24 cellular contexts compared by ENCODE assay signal in the genomic region with DNA sequence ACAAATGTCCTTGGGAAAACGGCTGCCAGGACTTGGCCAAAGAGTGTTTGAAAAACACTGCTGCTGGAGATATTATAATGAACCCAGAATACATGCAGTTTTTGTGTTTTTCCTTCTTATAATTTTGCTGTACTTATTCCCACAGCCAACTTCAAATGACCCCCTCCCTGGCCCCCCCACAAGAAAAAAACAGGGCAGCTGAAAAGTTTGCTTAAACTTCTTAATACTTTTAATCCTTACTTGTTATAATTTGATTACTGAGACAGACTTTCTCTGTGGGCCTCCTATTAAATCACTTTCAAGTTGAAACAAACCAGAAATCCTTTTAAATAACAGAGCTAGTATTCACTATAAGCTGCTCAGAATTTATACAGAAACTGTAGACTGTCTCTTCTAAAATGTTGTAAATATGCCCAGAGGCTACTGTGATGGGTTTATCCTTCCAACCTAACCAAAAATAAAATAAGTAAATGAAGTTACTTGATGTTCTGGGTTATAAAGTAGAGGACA.
"Had no signal": no experiment of that assay in that cellular context is flagged by ENCODE, and none has a peak within 500 bp of the region (broad histone marks: within the 10 kb centered on the region; RNA-seq: fewer than 3 reads in every experiment).

No MANE protein-coding gene starts in this region.

- ATAC-seq: activated CD8-positive, alpha-beta T cell treated with anti-CD3 and anti-CD28 coated beads for 36 hours; activated T-cell treated with anti-CD3 and anti-CD28 coated beads, Interleukin-2, amount 50 U/mL, for 72 hours; Panc1 had no signal

- DNase-seq: activated CD4-positive, alpha-beta T cell treated with anti-CD3 and anti-CD28 coated beads, Interleukin-2, amount 10 ng/mL, durations not matched to agents 7 days and 5 days; activated CD4-positive, CD25-positive, alpha-beta regulatory T cell; activated CD8-positive, alpha-beta memory T cell treated with anti-CD3 and anti-CD28 coated beads, Interleukin-2, amount 50 U/mL, for 4 hours; activated CD8-positive, alpha-beta T cell treated with anti-CD3 and anti-CD28 coated beads for 36 hours; activated gamma-delta T cell treated with Interleukin-2 at 50 U/mL for 16 hours; activated naive CD4-positive, alpha-beta T cell treated with anti-CD3 and anti-CD28 coated beads, Interleukin-2, amount 10 ng/mL, durations not matched to agents 7 days and 5 days; activated naive CD8-positive, alpha-beta T cell treated with anti-CD3 and anti-CD28 coated beads for 36 hours; activated T-cell treated with anti-CD3 and anti-CD28 coated beads, Interleukin-2, amount 50 U/mL, for 72 hours; brain microvascular endothelial cell; NCI-H1092; NCI-H1417; NCI-H1930; NCI-H2171; NCI-H2227 treated with DMSO at 0.1 percent for 48 hours; NCI-H446 treated with DMSO at 0.1 percent for 48 hours; NCI-H524 treated with DMSO at 0.1 percent for 48 hours; NCI-H748 treated with DMSO at 0.1 percent for 48 hours; Right ventricle myocardium superior; SJCRH30; T-helper 1 cell had no signal

- H3K36me3 ChIP-seq: brain microvascular endothelial cell, cardiac muscle cell, SJCRH30 had no signal

- H3K4me3 ChIP-seq: cardiac muscle cell, SJCRH30 had no signal

- H3K4me1 ChIP-seq: SJCRH30 had no signal

- H3K27me3 ChIP-seq: brain microvascular endothelial cell, cardiac muscle cell, SJCRH30 had no signal

- H3K27ac ChIP-seq: brain microvascular endothelial cell, cardiac muscle cell, RWPE1, SJCRH30, VCaP had no signal

- H3K9me3 ChIP-seq: SJCRH30 had no signal
